Comparison of ENCODE assay signal across 6 cellular contexts in genomic region chr20:6407163-6407562, GRCh38.
"Had no signal": no experiment of that assay in that cellular context is flagged by ENCODE, and none has a peak within 500 bp of the region (broad histone marks: within the 10 kb centered on the region; RNA-seq: fewer than 3 reads in every experiment).

No MANE protein-coding gene starts in this region.

- H3K4me3 ChIP-seq: GM23338 had no signal

- DNase-seq: H9, HCEC 1CT had no signal

- FAIRE-seq: H1, H54, HTR-8/SVneo had no signal

- ATAC-seq: GM23338 had no signal

- H2AFZ ChIP-seq: GM23338 had no signal

- H3K4me2 ChIP-seq: GM23338 had no signal
